ENCODE assay signal across 1 cellular context in genomic region chr18:65322895-65323294, GRCh38.
TF ChIP-seq lines count a peak whose summit lies in the region.

No MANE protein-coding gene starts in this region.

TF ChIP-seq in GM23338, 12 proteins besides CTCF, POLR2A, EP300 and RAD21 (continued from another document):
- no peak for TF ChIP-seq REST (IDR thresholded peaks at IDR 0.05; ENCODE audit: unreplicated experiment)
- no peak for TF ChIP-seq POLR2AphosphoS5 (IDR thresholded peaks at IDR 0.05; ENCODE audit: low read depth)
- no peak for TF ChIP-seq JUNB (IDR thresholded peaks at IDR 0.05; ENCODE audit: unreplicated experiment)
- no peak for TF ChIP-seq STAT1 (IDR thresholded peaks at IDR 0.05; ENCODE audit: unreplicated experiment)
- no peak for TF ChIP-seq EZH2 (IDR thresholded peaks at IDR 0.05; ENCODE audit: low read depth, unreplicated experiment)
- no peak for TF ChIP-seq EZH2phosphoT487 (IDR thresholded peaks at IDR 0.05; ENCODE audit: unreplicated experiment)
- TF ChIP-seq, protein P1, sequence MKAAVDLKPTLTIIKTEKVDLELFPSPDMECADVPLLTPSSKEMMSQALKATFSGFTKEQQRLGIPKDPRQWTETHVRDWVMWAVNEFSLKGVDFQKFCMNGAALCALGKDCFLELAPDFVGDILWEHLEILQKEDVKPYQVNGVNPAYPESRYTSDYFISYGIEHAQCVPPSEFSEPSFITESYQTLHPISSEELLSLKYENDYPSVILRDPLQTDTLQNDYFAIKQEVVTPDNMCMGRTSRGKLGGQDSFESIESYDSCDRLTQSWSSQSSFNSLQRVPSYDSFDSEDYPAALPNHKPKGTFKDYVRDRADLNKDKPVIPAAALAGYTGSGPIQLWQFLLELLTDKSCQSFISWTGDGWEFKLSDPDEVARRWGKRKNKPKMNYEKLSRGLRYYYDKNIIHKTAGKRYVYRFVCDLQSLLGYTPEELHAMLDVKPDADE (IDR thresholded peaks at IDR 0.05), result no peak
- TF ChIP-seq ZNF331 (CRISPR knock-in tag; IDR thresholded peaks at IDR 0.05; ENCODE audit: low read depth), result no peak
